In genomic region chr9:121684381-121685145, GRCh38 we compare ENCODE assay signal across 8 cellular contexts. TPM values are rescaled to one million over a fixed set of nuclear protein-coding genes. Genes with fewer than 3 reads are reported as not detected.
DNase-seq lines count a peak whose midpoint lies in the region; ATAC-seq, FAIRE-seq and TF ChIP-seq lines count a peak whose summit lies in the region.

No MANE protein-coding gene starts in this region.

- no peaks in the 10 kb centered on the region for H3K27me3 ChIP-seq in breast epithelium

- H3K4me1 ChIP-seq in breast epithelium, result no peaks in the 10 kb centered on the region

- intact Hi-C loops in breast epithelium (cut with DNase I; ENCODE audit: low total_unique reads), result no loop called here

- no peak overlapping the region for H3K27ac ChIP-seq in breast epithelium

- no peaks in the 10 kb centered on the region for H3K36me3 ChIP-seq in breast epithelium

- DNase-seq in EL, result peak; percentile 24
- DNase-seq in HTR-8/SVneo (ENCODE audit: insufficient read length, low spot score), result peak; percentile 26
- no peak for DNase-seq in breast epithelium (ENCODE audit: low spot score in 2 of 2)
- peak; percentile 46 to 61 for DNase-seq in lung microvascular endothelial cell (ENCODE audit: low read depth in 2 of 2)
- no peak for DNase-seq in putamen (ENCODE audit: low spot score)

- no peak for FAIRE-seq in HTR-8/SVneo (lab: Jason Lieb, UNC)

- no peak for TF ChIP-seq POLR2A in breast epithelium (IDR thresholded peaks at IDR 0.05)

- no peak overlapping the region for H3K4me3 ChIP-seq in breast epithelium

- ATAC-seq in GM19467 (IDR thresholded peaks at IDR 0.05; ENCODE audit: unreplicated experiment) (no peak), HG02642 (IDR thresholded peaks at IDR 0.05; ENCODE audit: poor library complexity, unreplicated experiment) (no peak), GM19397 (IDR thresholded peaks at IDR 0.05; ENCODE audit: unreplicated experiment) (no peak)

- TF ChIP-seq CTCF in breast epithelium (IDR thresholded peaks at IDR 0.05), result peak; percentile 25 to 49 (median 38)

- no peaks in the 10 kb centered on the region for H3K9me3 ChIP-seq in breast epithelium

RNA-seq across cellular contexts. Expression of gene DAB2IP, which starts 33.1 kb away (rescaled TPM):
- total RNA-seq in breast epithelium (10 to 100 TPM; 16.0 to 56.0 (median 55.8) TPM), lung microvascular endothelial cell (14.1 and 16.3 TPM in 2 replicates)

Comparison
In these comparisons a context has a peak if more than half of its experiments do, and no peak if none do; other contexts are left out.
1. DNase-seq: peak in EL (single experiment), HTR-8/SVneo (single experiment) and lung microvascular endothelial cell (2 of 2); none in breast epithelium (0 of 2) and putamen (single experiment).